ENCODE assay signal across 8 cellular contexts in genomic region chr7:91082854-91083495, GRCh38.
DNase-seq lines count a peak whose midpoint lies in the region; ATAC-seq and TF ChIP-seq lines count a peak whose summit lies in the region.

No MANE protein-coding gene starts in this region.

- H2AFZ ChIP-seq in GM23338, result no peak overlapping the region

- intact Hi-C loops in Panc1 (cut with micrococcal nuclease; ENCODE audit: unreplicated experiment), result no loop called here
- intact Hi-C loops in testis (cut with DNase I; ENCODE audit: low total_unique reads), result no loop called here

- H3K27ac ChIP-seq in GM23338 (ENCODE audit: low read depth) (no peak overlapping the region), Panc1 (ENCODE audit: low read length) (no peak overlapping the region), testis (peak overlapping the region in 1 of 2 donors; percentile 2)

- H3K4me3 ChIP-seq in BJ (ENCODE audit: low read depth, low read length), result no peak overlapping the region
- no peak overlapping the region for H3K4me3 ChIP-seq in GM23338
- no peak overlapping the region for H3K4me3 ChIP-seq in Panc1 (ENCODE audit: low read depth in 2 of 2, low read length in 2 of 2)
- no peak overlapping the region for H3K4me3 ChIP-seq in fibroblast of pulmonary artery (replicated peaks; ENCODE audit: low read depth, low read length)
- H3K4me3 ChIP-seq in testis, result no peak overlapping the region

- POLR2A ChIA-PET in BJ (lab: Charles Lee), result interaction anchor here (0.7 kb wide), 2 partner anchors 202 to 747 kb away, joined by 4 to 6 read pairs; no protein-coding TSS in a partner anchor
- POLR2A ChIA-PET in Panc1 (lab: Charles Lee), result no interaction called here

- H3K27ac Mint-ChIP-seq in GM23338, result no peak overlapping the region
- H3K27ac Mint-ChIP-seq in activated T-helper 17 cell treated with anti-CD3 and anti-CD28 coated beads, Interleukin-2, amount 50 U/mL, for 72 hours, result no peak overlapping the region

- H3K36me3 Mint-ChIP-seq in GM23338 (ENCODE audit: low read depth), result no peaks in the 10 kb centered on the region
- no peaks in the 10 kb centered on the region for H3K36me3 Mint-ChIP-seq in activated T-helper 17 cell treated with anti-CD3 and anti-CD28 coated beads, Interleukin-2, amount 50 U/mL, for 72 hours (ENCODE audit: low read depth)

- no peaks in the 10 kb centered on the region for H3K9me3 ChIP-seq in Panc1 (ENCODE audit: control insufficient read depth, insufficient read depth, low read depth, low read length)
- no peaks in the 10 kb centered on the region for H3K9me3 ChIP-seq in testis

- no peaks in the 10 kb centered on the region for H3K79me2 ChIP-seq in GM23338 (replicated peaks; ENCODE audit: insufficient read depth)

- in situ Hi-C loops in Panc1 (cut with HindIII; ENCODE audit: low pct_unique_long_range_greater_than_20kb, low sequenced_read_pairs), result no loop called here

- H3F3A ChIP-seq in GM23338 (replicated peaks; ENCODE audit: low read depth), result no peaks in the 10 kb centered on the region

- no peaks in the 10 kb centered on the region for H3K9me3 Mint-ChIP-seq in GM23338
- H3K9me3 Mint-ChIP-seq in activated T-helper 17 cell treated with anti-CD3 and anti-CD28 coated beads, Interleukin-2, amount 50 U/mL, for 72 hours, result no peaks in the 10 kb centered on the region

- no peak overlapping the region for H3K4me2 ChIP-seq in GM23338

- no TSS peak for BruUV-seq in Panc1 (replicated peaks; lab: Mats Ljungman, UMichigan)

- DNase-seq in BJ (ENCODE audit: low read depth), result no peak
- peak; percentile 45 for DNase-seq in GM23338 (ENCODE audit: low spot score)
- no peak for DNase-seq in Panc1 (ENCODE audit: low read depth, low spot score)
- peak; percentile 67 for DNase-seq in fibroblast of pulmonary artery (ENCODE audit: low read depth)
- DNase-seq in testis, result no peak
- no peak for DNase-seq in foreskin melanocyte

- H3K4me1 ChIP-seq in GM23338 (ENCODE audit: insufficient read depth), result no peaks in the 10 kb centered on the region
- H3K4me1 ChIP-seq in Panc1 (ENCODE audit: control insufficient read depth, insufficient read depth, low read length), result no peaks in the 10 kb centered on the region
- H3K4me1 ChIP-seq in testis, result no peaks in the 10 kb centered on the region

- ATAC-seq in GM23338, result no peak
- ATAC-seq in Panc1, result no peak
- no peak for ATAC-seq in HG03139 (IDR thresholded peaks at IDR 0.05; ENCODE audit: unreplicated experiment)
- no peak for ATAC-seq in activated T-helper 17 cell treated with anti-CD3 and anti-CD28 coated beads, Interleukin-2, amount 50 U/mL, for 72 hours (replicated peaks)

- no peaks in the 10 kb centered on the region; the same call in 1 of the 2 replicates for H4K20me1 ChIP-seq in GM23338 (replicated peaks; ENCODE audit: insufficient read depth)

- no peaks in the 10 kb centered on the region for H3K36me3 ChIP-seq in BJ (ENCODE audit: control insufficient read depth, insufficient read depth, low read length)
- H3K36me3 ChIP-seq in GM23338 (ENCODE audit: insufficient read depth), result no peaks in the 10 kb centered on the region
- no peaks in the 10 kb centered on the region for H3K36me3 ChIP-seq in Panc1 (ENCODE audit: control insufficient read depth, insufficient read depth, low read length)
- no peaks in the 10 kb centered on the region for H3K36me3 ChIP-seq in testis (ENCODE audit: low read depth, missing control alignments)

- TF ChIP-seq POLR2A in testis (IDR thresholded peaks at IDR 0.05), result no peak

- H3K4me3 Mint-ChIP-seq in GM23338, result no peak overlapping the region
- no peak overlapping the region for H3K4me3 Mint-ChIP-seq in activated T-helper 17 cell treated with anti-CD3 and anti-CD28 coated beads, Interleukin-2, amount 50 U/mL, for 72 hours

- H3K27me3 Mint-ChIP-seq in GM23338 (ENCODE audit: insufficient read depth, low read depth, poor library complexity), result no peaks in the 10 kb centered on the region
- peaks cover 4% of the 10 kb centered on the region for H3K27me3 Mint-ChIP-seq in activated T-helper 17 cell treated with anti-CD3 and anti-CD28 coated beads, Interleukin-2, amount 50 U/mL, for 72 hours

- TF ChIP-seq CTCF in BJ (IDR thresholded peaks at IDR 0.05; ENCODE audit: insufficient read depth, low read depth, low read length) (peak; percentile 62), GM23338 (conservative IDR thresholded peaks at IDR 0.05; ENCODE audit: low read depth in 2 of 2) (peak in 1 of 2 experiments; percentile 61; a peak in 3 of 4 replicates), Panc1 (IDR thresholded peaks at IDR 0.05) (peak; percentile 52; the same call in 1 of the 2 replicates), fibroblast of pulmonary artery (IDR thresholded peaks at IDR 0.05; ENCODE audit: low read length, missing control alignments) (peak; percentile 70), testis (IDR thresholded peaks at IDR 0.05) (peak in 2 of 3 experiments; percentile 15 to 48)

- peaks cover 11% of the 10 kb centered on the region for H3K4me1 Mint-ChIP-seq in GM23338
- H3K4me1 Mint-ChIP-seq in activated T-helper 17 cell treated with anti-CD3 and anti-CD28 coated beads, Interleukin-2, amount 50 U/mL, for 72 hours, result no peaks in the 10 kb centered on the region

- H3K27me3 ChIP-seq in BJ (ENCODE audit: control insufficient read depth, insufficient read depth, low read length), result no peaks in the 10 kb centered on the region
- no peaks in the 10 kb centered on the region for H3K27me3 ChIP-seq in GM23338 (ENCODE audit: insufficient read depth)
- H3K27me3 ChIP-seq in Panc1 (ENCODE audit: control insufficient read depth, insufficient read depth, low read length), result no peaks in the 10 kb centered on the region
- H3K27me3 ChIP-seq in testis, result no peaks in the 10 kb centered on the region

- CTCF ChIA-PET in BJ (lab: Yijun Ruan, JAX) (interaction anchor here (0.6 to 2.5 kb wide), 14 partner anchors 8 to 701 kb away, joined by 3 to 8 read pairs (median 4); no protein-coding TSS in a partner anchor), Panc1 (lab: Charles Lee) (no interaction called here)

- H3K9me2 ChIP-seq in GM23338 (ENCODE audit: insufficient read depth), result no peaks in the 10 kb centered on the region

- WGBS in testis, 2 donors, result 59 to 60% methylated on average over 2 of the region's 2 CpGs

TF ChIP-seq in GM23338, 12 proteins besides CTCF, POLR2A, EP300 and RAD21 (continues in another document):
- no peak for TF ChIP-seq JUNB (IDR thresholded peaks at IDR 0.05; ENCODE audit: unreplicated experiment)
- no peak for TF ChIP-seq POLR2AphosphoS5 (IDR thresholded peaks at IDR 0.05; ENCODE audit: low read depth)
- no peak for TF ChIP-seq STAT1 (IDR thresholded peaks at IDR 0.05; ENCODE audit: unreplicated experiment)
- TF ChIP-seq ETS1 (IDR thresholded peaks at IDR 0.05), result no peak
- TF ChIP-seq EZH2 (IDR thresholded peaks at IDR 0.05; ENCODE audit: low read depth, unreplicated experiment), result no peak
- no peak for TF ChIP-seq ZNF331 (CRISPR knock-in tag; IDR thresholded peaks at IDR 0.05; ENCODE audit: low read depth)

Comparison
In these comparisons a context has a peak if more than half of its experiments do, and no peak if none do; other contexts are left out.
1. DNase-seq: peak in GM23338 (single experiment) and fibroblast of pulmonary artery (single experiment); none in BJ (single experiment), Panc1 (single experiment), testis (single experiment) and foreskin melanocyte (single experiment).